In the genomic region with DNA sequence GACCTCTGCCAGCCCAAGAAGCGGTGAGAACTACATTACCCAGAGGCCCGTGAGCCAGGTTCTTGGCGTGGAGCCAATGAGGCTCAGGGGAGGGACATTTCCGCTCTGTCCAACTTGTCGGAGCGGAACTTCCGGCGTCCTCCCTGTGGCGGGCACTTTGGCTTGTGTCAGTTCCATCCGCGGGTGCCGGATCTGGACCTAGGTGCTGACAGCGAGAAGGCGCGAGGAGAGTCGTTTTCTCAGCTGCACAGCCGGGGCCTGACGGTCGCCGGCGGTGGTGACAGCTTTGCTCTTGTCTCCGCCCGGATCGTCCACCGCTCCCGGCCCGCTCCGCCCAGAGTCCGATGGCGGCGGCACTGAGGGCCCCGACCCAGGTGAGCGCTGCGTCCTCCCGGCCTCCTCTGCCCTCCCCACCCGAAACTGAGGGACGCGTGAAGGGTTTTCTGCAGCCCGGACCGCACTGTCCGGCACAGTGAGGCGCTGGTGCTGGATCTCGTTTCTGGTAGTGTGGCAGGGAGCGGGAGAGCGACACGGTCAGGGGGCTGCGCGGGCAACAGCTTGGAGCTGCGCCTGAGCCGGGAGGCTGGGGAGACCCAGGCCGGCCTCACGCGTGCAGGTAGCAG, we compare ENCODE assay signal across 8 cellular contexts. TPM values are rescaled to one million over a fixed set of nuclear protein-coding genes. Genes with fewer than 3 reads are reported as not detected.
DNase-seq lines count a peak whose midpoint lies in the region; ATAC-seq and TF ChIP-seq lines count a peak whose summit lies in the region.

Gene ZNF530, plus strand, starts transcription at position 125 of the 623 bp plus-strand sequence. CDS start 4,461 bp downstream, outside the sequence.

- DNase-seq in AG09319 (ENCODE audit: extremely low read depth, low read depth) (peak; percentile 68), NCI-H460 (ENCODE audit: extremely low read depth, low read depth) (peak; percentile 88), dedifferentiated amniotic fluid mesenchymal stem cell (ENCODE audit: extremely low spot score) (peak; percentile 86), left colon (peak; percentile 94 to 95)
- DNase-seq in activated CD4-positive, alpha-beta T cell treated with anti-CD3 and anti-CD28 coated beads for 48 hours, result peak; percentile 93
- DNase-seq in stimulated activated CD4-positive, alpha-beta T cell treated with anti-CD3 and anti-CD28 coated beads, Interleukin-1b, Interleukin-23, amount 100 ng/mL, for 4 hours (ENCODE audit: low read depth in 2 of 2), result peak; percentile 76 to 83

- peak; percentile 99 for ATAC-seq in GM19025 (IDR thresholded peaks at IDR 0.05; ENCODE audit: low read depth, unreplicated experiment)
- ATAC-seq in HG03354 (IDR thresholded peaks at IDR 0.05; ENCODE audit: poor library complexity, severe bottlenecking, unreplicated experiment), result peak; percentile 94
- peak; percentile 100 for ATAC-seq in left colon

- no peak for TF ChIP-seq CTCF in AG09319 (IDR thresholded peaks at IDR 0.05; ENCODE audit: low read depth, low read length)

- intact Hi-C loops in left colon (cut with DNase I, micrococcal nuclease), result no loop called here

RNA-seq across cellular contexts. Expression of gene ZNF530, which starts in this region (rescaled TPM):
- total RNA-seq in NCI-H460 (2014; rRNA removed; shearing (Covaris generic)), result 3.8 and 4.8 TPM in 2 replicates
- polyA plus RNA-seq in NCI-H460 (2014; cell fraction: nucleus; rRNA removed), result 4.7 and 8.4 TPM in 2 replicates
- total RNA-seq in left colon, result 1 to 10 TPM; 1.2 to 1.7 TPM

Comparison
In these comparisons a context has a peak if more than half of its experiments do, and no peak if none do; other contexts are left out.
1. Peak in every context shown above with its lines: DNase-seq and ATAC-seq.